In genomic region chr2:75334076-75334475, GRCh38 we compare ENCODE assay signal across 1 cellular context.
TF ChIP-seq lines count a peak whose summit lies in the region.

No MANE protein-coding gene starts in this region.

TF ChIP-seq in GM12878, 131 proteins besides CTCF, POLR2A, EP300 and RAD21:
- no peak for TF ChIP-seq CBFB (IDR thresholded peaks at IDR 0.05; ENCODE audit: low read depth)
- TF ChIP-seq ATF3 (IDR thresholded peaks at IDR 0.05; ENCODE audit: borderline replicate concordance, extremely low read depth, low read depth, low read length) = no peak
- TF ChIP-seq CBX3 (IDR thresholded peaks at IDR 0.05; ENCODE audit: borderline replicate concordance, low read depth) = no peak
- no peak for TF ChIP-seq CEBPZ (IDR thresholded peaks at IDR 0.05; ENCODE audit: low read depth, low read length)
TF ChIP-seq in GM12878: peak in this region for 0.
